10 cellular contexts compared by ENCODE assay signal in the genomic region with DNA sequence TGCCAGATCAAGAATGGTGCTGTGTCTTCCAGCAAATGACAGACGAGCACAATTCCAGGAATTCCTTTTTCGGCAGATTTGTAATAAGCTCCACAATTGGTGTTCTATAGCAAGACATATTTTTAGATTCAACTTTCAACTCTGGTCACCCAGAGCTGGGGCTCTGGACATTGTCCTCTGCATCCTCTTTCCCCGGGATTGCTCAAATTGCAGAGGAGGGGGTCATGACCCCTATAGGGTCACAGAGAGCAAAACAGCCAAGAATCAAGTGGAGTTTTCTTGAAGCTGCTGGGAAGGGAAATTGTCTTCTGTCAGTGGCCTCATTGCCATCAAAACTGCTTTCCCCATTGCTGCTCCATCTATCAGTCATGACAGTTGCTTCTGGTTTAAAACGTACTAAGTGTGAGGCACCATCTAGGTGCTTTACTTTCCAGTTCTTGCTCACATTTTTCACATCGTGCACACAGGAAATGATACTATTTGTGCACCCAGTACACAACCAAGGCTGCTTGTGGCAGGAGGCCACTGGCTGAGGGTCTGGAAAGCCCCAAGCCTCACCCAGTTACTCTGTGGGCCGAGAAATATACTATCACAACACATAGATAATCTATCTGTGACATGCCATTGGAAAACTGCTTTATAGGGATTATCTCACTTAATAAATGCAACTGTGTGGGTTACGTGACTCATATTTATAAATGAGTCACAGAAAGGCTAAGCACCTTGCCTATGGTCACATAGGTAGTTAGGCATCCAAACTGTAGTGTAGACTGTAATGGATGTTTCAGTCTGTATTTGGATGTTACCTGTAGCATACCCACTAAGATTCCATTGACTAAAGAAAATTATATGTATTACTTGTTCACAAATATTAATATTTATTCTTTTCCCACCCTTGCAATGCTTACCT.
DNase-seq lines count a peak whose midpoint lies in the region; ATAC-seq and TF ChIP-seq lines count a peak whose summit lies in the region.
"Had no signal": no experiment of that assay in that cellular context is flagged by ENCODE, and none has a peak within 500 bp of the region (broad histone marks: within the 10 kb centered on the region; RNA-seq: fewer than 3 reads in every experiment).

No MANE protein-coding gene starts in this region.

- no peak for TF ChIP-seq CTCF in Peyer's patch (IDR thresholded peaks at IDR 0.05)

- H3K27me3 ChIP-seq in HAP-1 (ENCODE audit: low read depth), result no peaks in the 10 kb centered on the region
- no peaks in the 10 kb centered on the region for H3K27me3 ChIP-seq in Peyer's patch

- no peaks in the 10 kb centered on the region for H3K4me1 ChIP-seq in HAP-1
- H3K4me1 ChIP-seq in Peyer's patch, result no peaks in the 10 kb centered on the region

- H3K36me3 ChIP-seq in HAP-1 (replicated peaks) (no peaks in the 10 kb centered on the region), Peyer's patch (no peaks in the 10 kb centered on the region)

- H3K9me3 ChIP-seq in HAP-1 (no peaks in the 10 kb centered on the region), Peyer's patch (no peaks in the 10 kb centered on the region)

- DNase-seq in epithelial cell of prostate (ENCODE audit: low read depth, low spot score) (peak; percentile 10), HAP-1 (ENCODE audit: low spot score in 2 of 2) (no peak), Peyer's patch (no peak)
- DNase-seq: DMS 273 treated with DMSO at 0.1 percent for 48 hours, hypothalamus, NCI-H510A had no signal

- no peak overlapping the region for H3K4me3 ChIP-seq in HAP-1
- H3K4me3 ChIP-seq in Peyer's patch, result no peak overlapping the region

- ATAC-seq in GM18505 (IDR thresholded peaks at IDR 0.05; ENCODE audit: unreplicated experiment), result peak; percentile 65
- peak; percentile 69 for ATAC-seq in GM19035 (IDR thresholded peaks at IDR 0.05; ENCODE audit: unreplicated experiment)
- ATAC-seq in HG03159 (IDR thresholded peaks at IDR 0.05; ENCODE audit: unreplicated experiment), result peak; percentile 67
- no peak for ATAC-seq in GM19397 (IDR thresholded peaks at IDR 0.05; ENCODE audit: unreplicated experiment)

- no peak for TF ChIP-seq POLR2A in GM18505 (IDR thresholded peaks at IDR 0.05; ENCODE audit: borderline replicate concordance, extremely low read depth, insufficient read depth, insufficient read length)
- no peak for TF ChIP-seq POLR2A in Peyer's patch (IDR thresholded peaks at IDR 0.05)

- in situ Hi-C loops in HAP-1 (cut with MboI; ENCODE audit: low sequenced_read_pairs), result no loop called here

- no peak overlapping the region for H3K27ac ChIP-seq in epithelial cell of prostate
- no peak overlapping the region for H3K27ac ChIP-seq in Peyer's patch
